Comparison of ENCODE assay signal across 11 cellular contexts in genomic region chr19:16073481-16073880, GRCh38. TPM values are rescaled to one million over a fixed set of nuclear protein-coding genes. Genes with fewer than 3 reads are reported as not detected.
DNase-seq lines count a peak whose midpoint lies in the region; ATAC-seq and TF ChIP-seq lines count a peak whose summit lies in the region.
"Had no signal": no experiment of that assay in that cellular context is flagged by ENCODE, and none has a peak within 500 bp of the region (broad histone marks: within the 10 kb centered on the region; RNA-seq: fewer than 3 reads in every experiment).

No MANE protein-coding gene starts in this region.

- no peak for TF ChIP-seq POLR2A in upper lobe of left lung (IDR thresholded peaks at IDR 0.05)

- H3K27ac Mint-ChIP-seq in activated naive CD4-positive, alpha-beta T cell treated with anti-CD3 and anti-CD28 coated beads, Interleukin-2, amount 10 ng/mL, durations not matched to agents 7 days and 5 days: peak overlapping the region; percentile 95
- H3K27ac Mint-ChIP-seq in activated naive CD8-positive, alpha-beta T cell: peak overlapping the region; percentile 78

- ATAC-seq in upper lobe of left lung (ENCODE audit: low FRiP score in 2 of 2) (no peak), HG03196 (IDR thresholded peaks at IDR 0.05; ENCODE audit: unreplicated experiment) (no peak)

- H2AFZ ChIP-seq in OCI-LY7 (ENCODE audit: low read length): no peak overlapping the region

- H3K9me3 ChIP-seq in muscle layer of duodenum (ENCODE audit: control insufficient read depth in 1 of 2, low read length in 2 of 2) (no peaks in the 10 kb centered on the region), upper lobe of left lung (no peaks in the 10 kb centered on the region), OCI-LY7 (ENCODE audit: low read length) (no peaks in the 10 kb centered on the region)

- no peaks in the 10 kb centered on the region for H3K27me3 ChIP-seq in muscle layer of duodenum (ENCODE audit: low read depth, low read length)
- H3K27me3 ChIP-seq in upper lobe of left lung: no peaks in the 10 kb centered on the region

- no peaks in the 10 kb centered on the region for H3K9me3 Mint-ChIP-seq in activated naive CD4-positive, alpha-beta T cell treated with anti-CD3 and anti-CD28 coated beads, Interleukin-2, amount 10 ng/mL, durations not matched to agents 7 days and 5 days
- H3K9me3 Mint-ChIP-seq in activated naive CD8-positive, alpha-beta T cell (ENCODE audit: low read depth): no peaks in the 10 kb centered on the region

- POLR2A ChIA-PET in OCI-LY7 (lab: Charles Lee): interaction anchor here (0.6 to 1.2 kb wide), 2 partner anchors 44 to 316 kb away, joined by 3 to 4 read pairs; no protein-coding TSS in a partner anchor

- no peak for TF ChIP-seq CTCF in upper lobe of left lung (IDR thresholded peaks at IDR 0.05)
- TF ChIP-seq CTCF in OCI-LY7 (conservative IDR thresholded peaks at IDR 0.05; ENCODE audit: low read length): no peak

- BruUV-seq in OCI-LY7 (replicated peaks; lab: Mats Ljungman, UMichigan): no TSS peak

- peaks cover 18% of the 10 kb centered on the region; the same call in 1 of the 2 replicates for H3K79me2 ChIP-seq in OCI-LY7 (ENCODE audit: insufficient read depth, low read depth, low read length)

- no peak overlapping the region for H3K4me2 ChIP-seq in OCI-LY7 (ENCODE audit: low read length)

- no peak for DNase-seq in activated naive CD4-positive, alpha-beta T cell treated with anti-CD3 and anti-CD28 coated beads, Interleukin-2, amount 10 ng/mL, durations not matched to agents 7 days and 5 days
- no peak for DNase-seq in activated naive CD4-positive, alpha-beta T cell treated with Interleukin-2 at 50 U/mL for 16 hours
- no peak for DNase-seq in upper lobe of left lung
- no peak for DNase-seq in OCI-LY7 (ENCODE audit: low spot score)
- DNase-seq in kidney tubule cell (ENCODE audit: low spot score): no peak
- DNase-seq: AML-193, NCI-H187 treated with DMSO at 0.1 percent for 48 hours had no signal

- peaks cover 50% of the 10 kb centered on the region for H3K4me1 Mint-ChIP-seq in activated naive CD4-positive, alpha-beta T cell treated with anti-CD3 and anti-CD28 coated beads, Interleukin-2, amount 10 ng/mL, durations not matched to agents 7 days and 5 days
- H3K4me1 Mint-ChIP-seq in activated naive CD8-positive, alpha-beta T cell (ENCODE audit: low read depth): peaks cover 48% of the 10 kb centered on the region

- H3K4me3 ChIP-seq in muscle layer of duodenum (ENCODE audit: low read depth in 1 of 2, low read length in 2 of 2) (no peak overlapping the region), upper lobe of left lung (no peak overlapping the region), OCI-LY7 (ENCODE audit: low read depth, low read length, poor library complexity, severe bottlenecking) (no peak overlapping the region)
- H3K4me3 ChIP-seq: skin epidermis had no signal

- CTCF ChIA-PET in activated naive CD4-positive, alpha-beta T cell treated with anti-CD3 and anti-CD28 coated beads, Interleukin-2, amount 10 ng/mL, durations not matched to agents 7 days and 5 days (lab: Charles Lee): interaction anchor here (0.9 to 3.3 kb wide), 5 partner anchors 9 to 111 kb away, joined by 3 to 14 read pairs (median 4); partner anchors contain the start of gene FAM32A
- CTCF ChIA-PET in OCI-LY7 (lab: Charles Lee; ENCODE audit: unreplicated experiment): no interaction called here

- H3K36me3 ChIP-seq in muscle layer of duodenum (ENCODE audit: control insufficient read depth in 1 of 2, insufficient read depth in 2 of 2, low read length in 2 of 2) (peaks cover 0 to 10% of the 10 kb centered on the region in 2 donors), upper lobe of left lung (peaks cover 0 to 7% (median 0%) of the 10 kb centered on the region in 4 donors), OCI-LY7 (ENCODE audit: insufficient read depth, low read length) (no peaks in the 10 kb centered on the region)

- 90 to 96% methylated on average over 4 to 7 of the region's 7 CpGs for WGBS in upper lobe of left lung, 2 donors

- peaks cover 14% of the 10 kb centered on the region for H3K36me3 Mint-ChIP-seq in activated naive CD4-positive, alpha-beta T cell treated with anti-CD3 and anti-CD28 coated beads, Interleukin-2, amount 10 ng/mL, durations not matched to agents 7 days and 5 days
- H3K36me3 Mint-ChIP-seq in activated naive CD8-positive, alpha-beta T cell: no peaks in the 10 kb centered on the region

- H4K20me1 ChIP-seq in OCI-LY7 (ENCODE audit: insufficient read depth, low read length): no peaks in the 10 kb centered on the region

- peak overlapping the region; percentile 54 for H3K27ac ChIP-seq in muscle layer of duodenum (ENCODE audit: low read length)
- H3K27ac ChIP-seq in upper lobe of left lung: peak overlapping the region in 3 of 4 donors; percentile 85 to 91 (median 88)
- no peak overlapping the region for H3K27ac ChIP-seq in OCI-LY7 (ENCODE audit: low read depth, low read length, poor library complexity, severe bottlenecking)

- H3K4me1 ChIP-seq in muscle layer of duodenum (ENCODE audit: control insufficient read depth in 1 of 2, insufficient read depth in 2 of 2, low read length in 2 of 2): peaks cover 14 to 28% of the 10 kb centered on the region in 2 donors
- peaks cover 42 to 68% (median 47%) of the 10 kb centered on the region in 4 donors for H3K4me1 ChIP-seq in upper lobe of left lung
- peaks cover 54% of the 10 kb centered on the region for H3K4me1 ChIP-seq in OCI-LY7 (ENCODE audit: insufficient read depth, low read length, poor library complexity, severe bottlenecking)

- intact Hi-C loops in OCI-LY7 (cut with micrococcal nuclease; ENCODE audit: unreplicated experiment): loop anchor here (10.0 kb wide), 1 partner anchor 371 kb away; no protein-coding TSS in a partner anchor

- no peaks in the 10 kb centered on the region for H3K9me2 ChIP-seq in OCI-LY7 (ENCODE audit: insufficient read depth, low read length)

- no peak overlapping the region for H3K4me3 Mint-ChIP-seq in activated naive CD4-positive, alpha-beta T cell treated with anti-CD3 and anti-CD28 coated beads, Interleukin-2, amount 10 ng/mL, durations not matched to agents 7 days and 5 days
- no peak overlapping the region for H3K4me3 Mint-ChIP-seq in activated naive CD8-positive, alpha-beta T cell

- TF ChIP-seq EP300 in upper lobe of left lung (IDR thresholded peaks at IDR 0.05): no peak

- H3K27me3 Mint-ChIP-seq in activated naive CD4-positive, alpha-beta T cell treated with anti-CD3 and anti-CD28 coated beads, Interleukin-2, amount 10 ng/mL, durations not matched to agents 7 days and 5 days: no peaks in the 10 kb centered on the region
- no peaks in the 10 kb centered on the region for H3K27me3 Mint-ChIP-seq in activated naive CD8-positive, alpha-beta T cell

RNA-seq across cellular contexts. Expression of gene TPM4, which starts 2.8 kb away (rescaled TPM):
- total RNA-seq in upper lobe of left lung (100 to 1,000 TPM; 258 to 569 (median 392) TPM), OCI-LY7 (2022) (98.1 and 108 TPM in 2 replicates)
- total RNA-seq in OCI-LY7 (2014; rRNA removed; shearing (Covaris generic)): 111 and 134 TPM in 2 replicates

RNA-seq across cellular contexts. Expression of gene RAB8A, which starts 38.2 kb away (rescaled TPM):
- total RNA-seq in upper lobe of left lung (100 to 1,000 TPM in 1 of 6 donors, 10 to 100 TPM in 5; 29.3 to 117 (median 60.6) TPM), OCI-LY7 (2022) (124 and 138 TPM in 2 replicates)
- 64.9 and 69.1 TPM in 2 replicates for total RNA-seq in OCI-LY7 (2014; rRNA removed; shearing (Covaris generic))
